ENCODE assay signal across 8 cellular contexts in the genomic region with DNA sequence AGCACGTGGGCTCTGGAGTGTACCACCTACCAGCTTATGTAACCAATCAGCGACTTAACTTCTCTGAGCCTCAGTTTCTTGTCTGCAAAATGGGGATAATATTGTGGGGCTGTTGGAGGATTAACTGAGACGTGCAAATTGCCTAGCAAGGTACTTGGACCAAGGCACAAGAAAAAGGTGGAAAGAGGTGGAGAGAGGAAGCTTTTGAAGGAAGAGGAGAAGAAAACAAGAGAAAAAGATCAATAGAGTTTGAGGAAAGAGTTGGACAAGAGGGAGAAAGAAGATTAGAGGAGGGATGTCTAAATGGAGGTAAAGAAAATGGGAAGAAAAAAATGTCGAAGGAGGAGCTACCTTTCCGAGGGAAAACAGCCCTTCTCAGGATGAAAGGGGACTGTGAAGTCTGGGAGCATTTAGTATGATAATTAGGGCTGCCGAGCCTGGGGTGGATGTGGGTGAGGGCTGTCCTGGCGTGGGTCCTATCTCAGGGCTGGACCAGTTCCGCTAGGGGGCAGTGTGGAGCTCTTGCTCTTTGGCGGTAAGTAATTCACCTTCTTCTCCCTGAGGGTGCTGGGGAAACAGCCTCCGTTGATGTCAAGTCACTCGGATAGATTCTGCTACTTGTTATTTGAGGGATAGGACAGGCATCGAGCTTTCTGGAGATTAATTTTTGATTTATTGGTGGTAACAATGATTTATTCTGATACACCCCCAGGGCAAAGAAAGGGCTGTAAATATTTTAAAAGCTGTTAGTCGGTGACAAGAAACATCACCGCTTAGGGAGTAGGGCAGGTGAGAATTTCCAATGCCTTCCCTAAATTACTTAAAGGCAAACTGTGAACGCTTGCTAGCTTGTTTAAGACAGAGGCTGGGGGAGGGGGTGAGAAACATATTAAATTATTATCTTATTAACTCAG.
A peak's percentile ranks its signal among the peaks of the same experiment; 100 is the strongest.
DNase-seq lines count a peak whose midpoint lies in the region; ATAC-seq, FAIRE-seq and TF ChIP-seq lines count a peak whose summit lies in the region.

No MANE protein-coding gene starts in this region.

- H3K9me3 Mint-ChIP-seq in naive thymus-derived CD8-positive, alpha-beta T cell, result no peaks in the 10 kb centered on the region

- no peak for DNase-seq in AG09319 (ENCODE audit: extremely low read depth, low read depth)
- peak; percentile 70 for DNase-seq in H54 (ENCODE audit: insufficient read length, low spot score)
- peak; percentile 96 for DNase-seq in NCI-H82 (lab: John Stamatoyannopoulos, UW)
- DNase-seq in activated CD8-positive, alpha-beta memory T cell treated with anti-CD3 and anti-CD28 coated beads for 4 hours (ENCODE audit: low read depth in 2 of 2), result peak; percentile 55 to 58
- DNase-seq in epithelial cell of proximal tubule (ENCODE audit: low read depth), result no peak
- DNase-seq in naive thymus-derived CD8-positive, alpha-beta T cell, result peak; percentile 59 to 90 (median 77)
- peak; percentile 53 to 64 for DNase-seq in stimulated activated CD8-positive, alpha-beta memory T cell treated with anti-CD3 and anti-CD28 coated beads, Interleukin-7, amount 100 ng/mL, for 4 hours (ENCODE audit: low read depth in 2 of 2)

- H3K4me3 Mint-ChIP-seq in naive thymus-derived CD8-positive, alpha-beta T cell, result no peak overlapping the region

- TF ChIP-seq CTCF in AG09319 (IDR thresholded peaks at IDR 0.05; ENCODE audit: low read depth, low read length) (peak; percentile 82), epithelial cell of proximal tubule (conservative IDR thresholded peaks at IDR 0.05; ENCODE audit: low read depth, low read length) (peak; percentile 94)

- H3K27me3 Mint-ChIP-seq in naive thymus-derived CD8-positive, alpha-beta T cell, result peaks cover 13 to 40% (median 30%) of the 10 kb centered on the region in 5 donors

- no peak overlapping the region for H3K4me3 ChIP-seq in epithelial cell of proximal tubule (ENCODE audit: low read depth, low read length)

- TF ChIP-seq POLR2A in H54 (IDR thresholded peaks at IDR 0.05; ENCODE audit: low read depth, low read length), result no peak

- H3K27ac Mint-ChIP-seq in naive thymus-derived CD8-positive, alpha-beta T cell, result peak overlapping the region in 1 of 10 donors; percentile 35

- no peaks in the 10 kb centered on the region for H3K36me3 Mint-ChIP-seq in naive thymus-derived CD8-positive, alpha-beta T cell

- POLR2A ChIA-PET in naive thymus-derived CD8-positive, alpha-beta T cell (lab: Charles Lee), result interaction anchor here (1.2 kb wide), 1 partner anchor 16 kb away, joined by 5 read pairs; no protein-coding TSS in a partner anchor

- no peak for FAIRE-seq in H54 (lab: Jason Lieb, UNC)

- peak; percentile 95 for ATAC-seq in naive thymus-derived CD8-positive, alpha-beta T cell
- no peak for ATAC-seq in HG03175 (IDR thresholded peaks at IDR 0.05; ENCODE audit: unreplicated experiment)

- H3K4me1 Mint-ChIP-seq in naive thymus-derived CD8-positive, alpha-beta T cell, result peaks cover 0 to 2% (median 0%) of the 10 kb centered on the region in 4 donors

Comparison
In these comparisons a context has a peak if more than half of its experiments do, and no peak if none do; other contexts are left out.
1. DNase-seq: peak in H54 (single experiment), NCI-H82 (single experiment), activated CD8-positive, alpha-beta memory T cell treated with anti-CD3 and anti-CD28 coated beads for 4 hours (2 of 2), naive thymus-derived CD8-positive, alpha-beta T cell (10 of 10) and stimulated activated CD8-positive, alpha-beta memory T cell treated with anti-CD3 and anti-CD28 coated beads, Interleukin-7, amount 100 ng/mL, for 4 hours (2 of 2); none in AG09319 (single experiment) and epithelial cell of proximal tubule (single experiment).